In the genomic region with DNA sequence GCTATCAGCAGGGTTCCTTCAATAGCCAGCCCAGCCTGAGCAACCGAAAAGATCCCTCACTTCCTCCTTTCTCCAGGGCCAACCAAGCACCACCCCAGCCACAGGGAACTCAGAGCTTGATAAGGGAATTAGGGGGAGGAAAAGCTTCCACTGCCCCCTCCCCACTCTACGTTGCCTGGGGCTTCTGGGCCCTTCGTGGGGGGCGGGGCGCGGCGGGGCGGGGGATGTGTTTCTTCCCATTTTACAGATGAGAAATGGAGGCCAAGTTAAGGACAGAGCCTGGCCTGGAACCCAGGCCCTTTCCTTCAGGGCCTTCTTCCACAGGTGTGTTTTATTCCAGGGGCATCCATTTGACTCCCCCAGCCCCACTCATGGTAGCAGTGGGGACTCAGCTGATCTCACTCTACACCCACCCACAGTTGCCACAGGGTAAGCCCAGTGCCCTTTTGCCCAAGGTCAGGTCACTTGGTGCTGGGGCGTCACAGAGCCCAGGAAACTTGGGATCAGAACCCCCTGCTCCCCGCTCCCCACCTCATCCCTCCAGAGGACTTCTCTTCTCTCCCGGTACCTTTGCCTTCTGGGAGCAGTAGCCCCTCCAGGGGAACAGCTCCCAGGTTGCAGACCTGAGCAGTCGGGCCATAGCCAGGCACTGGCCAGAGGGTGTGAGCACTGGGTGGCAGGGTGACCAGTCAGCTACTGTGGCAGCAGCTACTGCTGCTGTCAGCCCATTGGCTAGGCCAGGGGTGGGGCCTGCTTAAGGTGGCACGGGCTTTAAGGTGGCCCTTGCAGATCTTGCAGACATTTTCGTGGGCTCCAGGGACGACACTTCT, we compare ENCODE assay signal across 1 cellular context.
A peak's percentile ranks its signal among the peaks of the same experiment; 100 is the strongest.
TF ChIP-seq lines count a peak whose summit lies in the region.

TSS of gene LDHD (minus strand) at position 700 of the 830 bp plus-strand sequence. CDS start at position 640, 60 bp downstream.

TF ChIP-seq in HepG2, 621 proteins besides CTCF, POLR2A, EP300 and RAD21 (continued from another document):
- TF ChIP-seq, protein P1, sequence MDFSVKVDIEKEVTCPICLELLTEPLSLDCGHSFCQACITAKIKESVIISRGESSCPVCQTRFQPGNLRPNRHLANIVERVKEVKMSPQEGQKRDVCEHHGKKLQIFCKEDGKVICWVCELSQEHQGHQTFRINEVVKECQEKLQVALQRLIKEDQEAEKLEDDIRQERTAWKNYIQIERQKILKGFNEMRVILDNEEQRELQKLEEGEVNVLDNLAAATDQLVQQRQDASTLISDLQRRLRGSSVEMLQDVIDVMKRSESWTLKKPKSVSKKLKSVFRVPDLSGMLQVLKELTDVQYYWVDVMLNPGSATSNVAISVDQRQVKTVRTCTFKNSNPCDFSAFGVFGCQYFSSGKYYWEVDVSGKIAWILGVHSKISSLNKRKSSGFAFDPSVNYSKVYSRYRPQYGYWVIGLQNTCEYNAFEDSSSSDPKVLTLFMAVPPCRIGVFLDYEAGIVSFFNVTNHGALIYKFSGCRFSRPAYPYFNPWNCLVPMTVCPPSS (IDR thresholded peaks at IDR 0.05): no peak
- TF ChIP-seq ZSCAN21 (CRISPR knock-in tag; IDR thresholded peaks at IDR 0.05; ENCODE audit: borderline replicate concordance): 0 out of 2 replicates have a peak, but pooled peaks have one; percentile 63
- TF ChIP-seq ZNF513 (CRISPR knock-in tag; conservative IDR thresholded peaks at IDR 0.05): no peak
- TF ChIP-seq ZGPAT (CRISPR knock-in tag; IDR thresholded peaks at IDR 0.05): peak; percentile 72
- peak; percentile 68; the same call in 1 of the 2 replicates for TF ChIP-seq RNF2 (conservative IDR thresholded peaks at IDR 0.05; ENCODE audit: low read depth)
- TF ChIP-seq MAFF (IDR thresholded peaks at IDR 0.05; ENCODE audit: low read depth, low read length): 0 out of 2 replicates have a peak, but pooled peaks have one; percentile 33
- TF ChIP-seq ZNF382 (CRISPR knock-in tag; IDR thresholded peaks at IDR 0.05; ENCODE audit: borderline replicate concordance): no peak
- peak; percentile 64; the same call in 1 of the 2 replicates for TF ChIP-seq ZBTB38 (CRISPR knock-in tag; IDR thresholded peaks at IDR 0.05)
- TF ChIP-seq ZMYM3 (CRISPR knock-in tag; IDR thresholded peaks at IDR 0.05): peak; percentile 96
